In genomic region chr1:37999434-38000232, GRCh38 we compare ENCODE assay signal across 1 cellular context.
TF ChIP-seq lines count a peak whose summit lies in the region.

No MANE protein-coding gene starts in this region.

TF ChIP-seq in GM12878, 131 proteins besides CTCF, POLR2A, EP300 and RAD21:
- TF ChIP-seq CREB1 (IDR thresholded peaks at IDR 0.05; ENCODE audit: low read depth) (0 out of 2 replicates have a peak, but pooled peaks have one; percentile 20), SPI1 (IDR thresholded peaks at IDR 0.05; ENCODE audit: borderline replicate concordance, insufficient read depth, low read depth, low read length) (no peak), BRCA1 (IDR thresholded peaks at IDR 0.05; ENCODE audit: low read depth, low read length) (no peak), IKZF1 (conservative IDR thresholded peaks at IDR 0.05) (peak; percentile 46; the same call in 1 of the 2 replicates), ETV6 (conservative IDR thresholded peaks at IDR 0.05 in 1 of 2, IDR thresholded peaks at IDR 0.05 in 1 of 2; ENCODE audit: borderline replicate concordance in 1 of 2, low read depth in 1 of 2) (0 out of 4 replicates have a peak, but pooled peaks of 1 of the 2 experiments have one; percentile 17), MTA3 (IDR thresholded peaks at IDR 0.05; ENCODE audit: borderline replicate concordance, low read length) (peak; percentile 63; the same call in 1 of the 2 replicates), IKZF2 (IDR thresholded peaks at IDR 0.05) (peak; percentile 19 to 46; a peak in 2 of 4 replicates)
